ENCODE assay signal across 8 cellular contexts in the genomic region with DNA sequence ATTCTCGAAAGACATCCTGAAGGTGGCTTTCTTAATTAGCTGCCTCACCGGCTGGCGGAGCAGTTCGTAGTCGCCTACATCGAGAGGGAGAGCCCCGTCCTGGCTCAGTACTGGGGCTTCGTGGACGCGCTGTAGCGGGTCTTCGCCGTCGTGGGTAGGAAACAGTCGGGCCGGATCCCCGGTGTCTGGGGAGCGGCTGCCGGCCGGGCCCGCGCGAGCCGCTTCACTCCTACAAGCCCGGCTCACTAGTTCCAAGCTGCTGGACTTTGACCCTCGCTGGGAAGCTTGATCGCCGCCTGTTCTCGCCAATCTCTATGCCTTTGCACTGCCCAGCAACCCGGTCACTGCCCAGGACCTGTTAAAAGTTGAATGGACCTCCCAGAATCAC. TPM values are rescaled to one million over a fixed set of nuclear protein-coding genes. Genes with fewer than 3 reads are reported as not detected.
DNase-seq lines count a peak whose midpoint lies in the region; ATAC-seq and TF ChIP-seq lines count a peak whose summit lies in the region.

No MANE protein-coding gene starts in this region.

- peak overlapping the region in 8 of 11 experiments; percentile 77 to 91 (median 84); a peak in 10 of 22 replicates for H3K9ac ChIP-seq in BLaER1 treated with 17β-estradiol and CSF1 and Interleukin-3, amounts not matched to agents 10 nM and 100 nM
- H3K9ac ChIP-seq in colonic mucosa (ENCODE audit: low read depth in 2 of 2, low read length in 2 of 2) = peak overlapping the region; percentile 80 to 91

- DNase-seq in WERI-Rb-1 (peak; percentile 28), colonic mucosa (peak; percentile 85), right lobe of liver (peak; percentile 80 to 92 (median 91)), HK-2 (ENCODE audit: unreplicated experiment) (no peak)
- peak; percentile 42 to 45 for DNase-seq in stimulated activated CD4-positive, alpha-beta T cell treated with anti-CD3 and anti-CD28 coated beads, Interleukin-4, amount 100 ng/mL, for 4 hours

- H3K36me3 ChIP-seq in BLaER1 treated with 17β-estradiol and CSF1 and Interleukin-3, amounts not matched to agents 10 nM and 100 nM = 0 out of 22 replicates have a peak, but pooled peaks cover 0 to 5% (median 0%) of the 10 kb centered on the region in 11 experiments
- peaks cover 6% of the 10 kb centered on the region for H3K36me3 ChIP-seq in WERI-Rb-1
- H3K36me3 ChIP-seq in colonic mucosa = no peaks in the 10 kb centered on the region
- H3K36me3 ChIP-seq in right lobe of liver = peaks cover 0 to 6% (median 0%) of the 10 kb centered on the region in 4 donors

- TF ChIP-seq CTCF in WERI-Rb-1 (IDR thresholded peaks at IDR 0.05; ENCODE audit: low read depth, low read length) (no peak), colonic mucosa (IDR thresholded peaks at IDR 0.05) (no peak), right lobe of liver (IDR thresholded peaks at IDR 0.05) (no peak)

- 0% methylated on average over 1 of the region's 30 CpGs for WGBS in right lobe of liver (ENCODE audit: insufficient coverage, low coverage, low lambda C conversion rate, missing lambda C conversion rate)

- peak overlapping the region; percentile 70 to 90 (median 86) for H3K4me2 ChIP-seq in BLaER1 treated with 17β-estradiol and CSF1 and Interleukin-3, amounts not matched to agents 10 nM and 100 nM

- TF ChIP-seq POLR2A in right lobe of liver (IDR thresholded peaks at IDR 0.05) = peak; percentile 64

- peak overlapping the region; percentile 58 to 77 (median 68) for H3K4me3 ChIP-seq in BLaER1 treated with 17β-estradiol and CSF1 and Interleukin-3, amounts not matched to agents 10 nM and 100 nM
- peak overlapping the region; percentile 77 for H3K4me3 ChIP-seq in WERI-Rb-1 (ENCODE audit: low read depth, low read length)
- peak overlapping the region; percentile 71 for H3K4me3 ChIP-seq in colonic mucosa
- peak overlapping the region; percentile 72 to 90 (median 87) for H3K4me3 ChIP-seq in right lobe of liver

- intact Hi-C loops in colonic mucosa (cut with DNase I) (loop anchor here (2.0 kb wide), 1 partner anchor 58 kb away; no protein-coding TSS in a partner anchor), right lobe of liver (cut with DNase I) (no loop called here)

- ATAC-seq in GM19328 (IDR thresholded peaks at IDR 0.05; ENCODE audit: unreplicated experiment) = peak; percentile 27
- peak; percentile 26 for ATAC-seq in HG03442 (IDR thresholded peaks at IDR 0.05; ENCODE audit: unreplicated experiment)
- ATAC-seq in right lobe of liver = peak; percentile 83 to 92 (median 88)

- peaks cover 0 to 5% (median 0%) of the 10 kb centered on the region in 11 experiments; a peak in 2 of 22 replicates for H3K27me3 ChIP-seq in BLaER1 treated with 17β-estradiol and CSF1 and Interleukin-3, amounts not matched to agents 10 nM and 100 nM
- H3K27me3 ChIP-seq in WERI-Rb-1 (ENCODE audit: insufficient read depth, low read depth, severe bottlenecking) (no peaks in the 10 kb centered on the region), colonic mucosa (no peaks in the 10 kb centered on the region), right lobe of liver (no peaks in the 10 kb centered on the region)

- no peaks in the 10 kb centered on the region for H4K20me1 ChIP-seq in BLaER1 treated with 17β-estradiol and CSF1 and Interleukin-3, amounts not matched to agents 10 nM and 100 nM

- peaks cover 9 to 28% (median 18%) of the 10 kb centered on the region in 11 experiments; a peak in 21 of 22 replicates for H3K9me3 ChIP-seq in BLaER1 treated with 17β-estradiol and CSF1 and Interleukin-3, amounts not matched to agents 10 nM and 100 nM (replicated peaks in 1 of 11)
- no peaks in the 10 kb centered on the region for H3K9me3 ChIP-seq in WERI-Rb-1 (ENCODE audit: severe bottlenecking)
- no peaks in the 10 kb centered on the region for H3K9me3 ChIP-seq in colonic mucosa
- H3K9me3 ChIP-seq in right lobe of liver = no peaks in the 10 kb centered on the region

- peaks cover 8 to 24% (median 18%) of the 10 kb centered on the region in 10 experiments; a peak in 18 of 20 replicates for H3K4me1 ChIP-seq in BLaER1 treated with 17β-estradiol and CSF1 and Interleukin-3, amounts not matched to agents 10 nM and 100 nM
- no peaks in the 10 kb centered on the region for H3K4me1 ChIP-seq in colonic mucosa
- H3K4me1 ChIP-seq in right lobe of liver = peaks cover 0 to 27% (median 8%) of the 10 kb centered on the region in 4 donors

- peak overlapping the region; percentile 75 to 92 (median 85); a peak in 21 of 22 replicates for H3K27ac ChIP-seq in BLaER1 treated with 17β-estradiol and CSF1 and Interleukin-3, amounts not matched to agents 10 nM and 100 nM
- peak overlapping the region; percentile 94 for H3K27ac ChIP-seq in WERI-Rb-1
- H3K27ac ChIP-seq in colonic mucosa = peak overlapping the region; percentile 99
- H3K27ac ChIP-seq in right lobe of liver = peak overlapping the region; percentile 94 to 96 (median 95)

RNA-seq across cellular contexts. Expression of gene AKAIN1, which starts 41.3 kb away (rescaled TPM):
- not detected for total RNA-seq in colonic mucosa
- total RNA-seq in right lobe of liver = under 1 TPM in 1 of 6 experiments, not detected in 5; 0.99 TPM

RNA-seq across cellular contexts. Expression of gene ZBTB14, which starts 57.2 kb away (rescaled TPM):
- total RNA-seq in colonic mucosa = 10 to 100 TPM; 10.7 to 11.8 TPM
- 1 to 10 TPM; 4.3 to 7.2 (median 5.9) TPM for total RNA-seq in right lobe of liver

Comparison
In these comparisons a context has a peak if more than half of its experiments do, and no peak if none do; other contexts are left out.
1. ATAC-seq: peak in every context shown above with its lines; median percentile 88 in right lobe of liver; 27 in GM19328; 26 in HG03442.